In the genomic region with DNA sequence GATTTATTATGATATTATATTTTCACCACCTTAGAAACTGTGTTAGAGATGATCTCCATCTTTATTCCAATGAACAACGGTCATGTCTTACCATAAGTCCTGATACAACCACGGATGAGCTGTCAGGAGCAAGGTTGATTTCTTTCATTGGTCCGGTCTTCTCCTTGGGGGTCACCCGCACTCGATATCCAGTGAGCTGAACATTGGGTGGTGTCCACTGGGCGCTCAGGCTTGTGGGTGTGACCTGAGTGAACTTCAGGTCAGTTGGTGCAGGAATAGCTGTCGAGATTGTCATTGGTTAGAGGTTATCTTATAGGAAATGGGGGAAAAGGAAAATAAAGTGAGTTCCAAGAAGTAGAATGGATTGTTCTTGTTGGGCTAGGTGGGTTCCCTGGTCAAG, we compare ENCODE assay signal across 28 cellular contexts.
"Had no signal": no experiment of that assay in that cellular context is flagged by ENCODE, and none has a peak within 500 bp of the region (broad histone marks: within the 10 kb centered on the region; RNA-seq: fewer than 3 reads in every experiment).

No MANE protein-coding gene starts in this region.

- H3K36me3 ChIP-seq: WERI-Rb-1 had no signal

- DNase-seq: activated CD4-positive, alpha-beta memory T cell treated with anti-CD3 and anti-CD28 coated beads, Interleukin-2, amount 10 ng/mL, durations not matched to agents 7 days and 5 days; activated CD4-positive, alpha-beta T cell treated with anti-CD3 and anti-CD28 coated beads for 36 hours; activated CD4-positive, alpha-beta T cell treated with anti-CD3 and anti-CD28 coated beads, Interleukin-2, amount 50 U/mL, for 1 hour; activated gamma-delta T cell treated with Interleukin-2 at 50 U/mL for 16 hours; activated naive CD4-positive, alpha-beta T cell treated with anti-CD3 and anti-CD28 coated beads, Interleukin-2, amount 50 U/mL, for 16 hours; activated naive CD8-positive, alpha-beta T cell treated with anti-CD3 and anti-CD28 coated beads, Interleukin-2, amount 10 ng/mL, durations not matched to agents 7 days and 5 days; activated T-cell treated with anti-CD3 and anti-CD28 coated beads for 4 hours; activated T-cell treated with anti-CD3 and anti-CD28 coated beads, Interleukin-2, amount 50 U/mL, for 72 hours; cerebellar nuclear complex; KG1; MG63; MV-4-11; NCI-H1092 treated with DMSO at 0.1 percent for 48 hours; NCI-H1417 treated with DMSO at 0.1 percent for 48 hours; NCI-H1694; NCI-H2029 treated with DMSO at 0.1 percent for 48 hours; NCI-H510A treated with DMSO at 0.1 percent for 48 hours; NCI-H69; NK-92 treated with Interleukin-12 subunit alpha and Interleukin-12 subunit beta, amount 100 ng/mL, for 24 hours; OCI-M1; Right ventricle myocardium superior; SJCRH30; SK-N-SH; T-helper 1 cell; WERI-Rb-1 had no signal

- H3K4me2 ChIP-seq: SK-N-SH had no signal

- H3K27ac ChIP-seq: ascending aorta, RWPE1, SJCRH30, WERI-Rb-1 had no signal

- H3K9ac ChIP-seq: SK-N-SH had no signal

- ATAC-seq: activated CD4-positive, alpha-beta T cell treated with anti-CD3 and anti-CD28 coated beads for 36 hours; activated T-cell treated with anti-CD3 and anti-CD28 coated beads, Interleukin-2, amount 50 U/mL, for 72 hours; Panc1 had no signal

- H3K4me1 ChIP-seq: ascending aorta, SJCRH30 had no signal

- H3K4me3 ChIP-seq: ascending aorta, MG63, SJCRH30 had no signal

- H3K9me3 ChIP-seq: ascending aorta, MG63, SJCRH30, SK-N-SH had no signal

- H3K27me3 ChIP-seq: ascending aorta, MG63, SJCRH30 had no signal
